8 cellular contexts compared by ENCODE assay signal in the genomic region with DNA sequence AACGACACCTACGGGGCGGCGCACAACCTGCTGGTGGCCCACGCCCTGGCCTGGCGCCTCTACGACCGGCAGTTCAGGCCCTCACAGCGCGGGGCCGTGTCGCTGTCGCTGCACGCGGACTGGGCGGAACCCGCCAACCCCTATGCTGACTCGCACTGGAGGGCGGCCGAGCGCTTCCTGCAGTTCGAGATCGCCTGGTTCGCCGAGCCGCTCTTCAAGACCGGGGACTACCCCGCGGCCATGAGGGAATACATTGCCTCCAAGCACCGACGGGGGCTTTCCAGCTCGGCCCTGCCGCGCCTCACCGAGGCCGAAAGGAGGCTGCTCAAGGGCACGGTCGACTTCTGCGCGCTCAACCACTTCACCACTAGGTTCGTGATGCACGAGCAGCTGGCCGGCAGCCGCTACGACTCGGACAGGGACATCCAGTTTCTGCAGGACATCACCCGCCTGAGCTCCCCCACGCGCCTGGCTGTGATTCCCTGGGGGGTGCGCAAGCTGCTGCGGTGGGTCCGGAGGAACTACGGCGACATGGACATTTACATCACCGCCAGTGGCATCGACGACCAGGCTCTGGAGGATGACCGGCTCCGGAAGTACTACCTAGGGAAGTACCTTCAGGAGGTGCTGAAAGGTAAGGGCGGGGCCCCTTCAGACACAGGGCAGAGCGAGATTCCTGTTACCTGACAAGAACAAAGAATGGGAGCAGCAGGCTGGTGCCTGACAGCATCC. TPM values are rescaled to one million over a fixed set of nuclear protein-coding genes. Genes with fewer than 3 reads are reported as not detected.
DNase-seq lines count a peak whose midpoint lies in the region; ATAC-seq and TF ChIP-seq lines count a peak whose summit lies in the region.

No MANE protein-coding gene starts in this region.

- peaks cover 19% of the 10 kb centered on the region for H3K36me3 Mint-ChIP-seq in CD8-positive, alpha-beta T cell

- H3K4me3 ChIP-seq in CD8-positive, alpha-beta T cell (ENCODE audit: low read depth, low read length) = peak overlapping the region; percentile 36
- H3K4me3 ChIP-seq in cardiac muscle cell (no peak overlapping the region), BE2C (ENCODE audit: low read depth, low read length) (no peak overlapping the region)

- H3K27me3 ChIP-seq in CD8-positive, alpha-beta T cell (ENCODE audit: insufficient read depth, low read length) = no peaks in the 10 kb centered on the region
- H3K27me3 ChIP-seq in cardiac muscle cell (no peaks in the 10 kb centered on the region), BE2C (no peaks in the 10 kb centered on the region)

- no peaks in the 10 kb centered on the region for H3K9me3 ChIP-seq in CD8-positive, alpha-beta T cell (ENCODE audit: low read length)
- no peaks in the 10 kb centered on the region for H3K9me3 ChIP-seq in cardiac muscle cell (ENCODE audit: low read depth)
- no peaks in the 10 kb centered on the region for H3K9me3 ChIP-seq in BE2C

- peak overlapping the region; percentile 77 for H3K4me3 Mint-ChIP-seq in CD8-positive, alpha-beta T cell

- peaks cover 7% of the 10 kb centered on the region for H3K4me1 ChIP-seq in CD8-positive, alpha-beta T cell (ENCODE audit: insufficient read depth, low read length)
- H3K4me1 ChIP-seq in cardiac muscle cell (ENCODE audit: low read depth) (no peaks in the 10 kb centered on the region), BE2C (no peaks in the 10 kb centered on the region)

- peak; percentile 78 for ATAC-seq in CD8-positive, alpha-beta T cell
- ATAC-seq in GM19468 (IDR thresholded peaks at IDR 0.05; ENCODE audit: extremely low read depth, unreplicated experiment) = peak; percentile 84
- ATAC-seq in HG03571 (IDR thresholded peaks at IDR 0.05; ENCODE audit: unreplicated experiment) = peak; percentile 69
- peak; percentile 84 for ATAC-seq in sciatic nerve

- H3K27me3 Mint-ChIP-seq in CD8-positive, alpha-beta T cell (ENCODE audit: low read depth) = no peaks in the 10 kb centered on the region

- H3K27ac Mint-ChIP-seq in CD8-positive, alpha-beta T cell = peak overlapping the region; percentile 57

- H3K9me3 Mint-ChIP-seq in CD8-positive, alpha-beta T cell = no peaks in the 10 kb centered on the region

- DNase-seq in CD8-positive, alpha-beta T cell = peak; percentile 12 to 66 (median 38)
- peak; percentile 16 for DNase-seq in activated naive CD4-positive, alpha-beta T cell treated with Interleukin-2 at 50 U/mL for 16 hours
- DNase-seq in cardiac muscle cell (ENCODE audit: low read depth in 1 of 2, low spot score in 1 of 2) (peak; percentile 31 to 82), sciatic nerve (ENCODE audit: low spot score) (peak; percentile 70), NCI-H2081 (lab: John Stamatoyannopoulos, UW) (no peak), BE2C (no peak)

- peaks cover 14% of the 10 kb centered on the region for H3K4me1 Mint-ChIP-seq in CD8-positive, alpha-beta T cell (ENCODE audit: low read depth)

- no peak for TF ChIP-seq CTCF in CD8-positive, alpha-beta T cell (IDR thresholded peaks at IDR 0.05)
- peak; percentile 53 for TF ChIP-seq CTCF in cardiac muscle cell (IDR thresholded peaks at IDR 0.05; ENCODE audit: low read depth, low read length)
- no peak for TF ChIP-seq CTCF in BE2C (IDR thresholded peaks at IDR 0.05; ENCODE audit: low read depth, low read length)

- no peak overlapping the region for H3K27ac ChIP-seq in CD8-positive, alpha-beta T cell (ENCODE audit: low read depth, low read length)
- no peak overlapping the region for H3K27ac ChIP-seq in cardiac muscle cell

- CTCF ChIA-PET in CD8-positive, alpha-beta T cell (lab: Charles Lee) = interaction anchor here (1.0 to 1.3 kb wide), 2 partner anchors 11 to 312 kb away, joined by 3 to 4 read pairs; no protein-coding TSS in a partner anchor

- intact Hi-C loops in CD8-positive, alpha-beta T cell (cut with DNase I, micrococcal nuclease) = loop anchor here in 1 of 2 experiments (1.0 kb wide), 1 partner anchor 9 kb away; no protein-coding TSS in a partner anchor
- intact Hi-C loops in sciatic nerve (cut with DNase I) = no loop called here

- POLR2A ChIA-PET in CD8-positive, alpha-beta T cell (lab: Charles Lee) = interaction anchor here (0.6 to 4.6 kb wide), 2 partner anchors 11 to 21 kb away, joined by 3 to 26 read pairs; partner anchors contain the start of genes LIAS and RPL9

- H3K36me3 ChIP-seq in CD8-positive, alpha-beta T cell (ENCODE audit: insufficient read depth, low read length) = peaks cover 3% of the 10 kb centered on the region
- H3K36me3 ChIP-seq in cardiac muscle cell (peaks cover 6% of the 10 kb centered on the region), BE2C (peaks cover 15% of the 10 kb centered on the region)

RNA-seq across cellular contexts. Expression of gene RPL9, which starts 11.7 kb away (rescaled TPM):
- total RNA-seq in CD8-positive, alpha-beta T cell = 1,000 to 10,000 TPM; 2,977 to 3,433 TPM
- total RNA-seq in cardiac muscle cell = 1,988 and 4,130 TPM in 2 replicates
- polyA plus RNA-seq in cardiac muscle cell = 431 and 515 TPM in 2 replicates
- total RNA-seq in sciatic nerve = 1,081 TPM
- polyA plus RNA-seq in BE2C (2012; ENCODE audit: insufficient read depth, insufficient read length, low read depth) = 202 TPM

RNA-seq across cellular contexts. Expression of gene LIAS, which starts 11.8 kb away (rescaled TPM):
- total RNA-seq in CD8-positive, alpha-beta T cell = 10 to 100 TPM in 1 of 2 experiments, 1 to 10 TPM in 1; 9.5 to 11.0 TPM
- total RNA-seq in cardiac muscle cell (7.0 and 16.3 TPM in 2 replicates), sciatic nerve (13.1 TPM)
- polyA plus RNA-seq in cardiac muscle cell = 19.0 and 29.4 TPM in 2 replicates
- polyA plus RNA-seq in BE2C (2012; ENCODE audit: insufficient read depth, insufficient read length, low read depth) = 5.5 TPM

RNA-seq across cellular contexts. Expression of gene KLB, which starts 40.3 kb away (rescaled TPM):
- total RNA-seq in CD8-positive, alpha-beta T cell = under 1 TPM; 0.05 to 0.06 TPM
- total RNA-seq in cardiac muscle cell (not detected in 2 replicates), sciatic nerve (1.2 TPM)
- 0.12 TPM in 1 of 2 replicates, not detected in the other for polyA plus RNA-seq in cardiac muscle cell
- polyA plus RNA-seq in BE2C (2012; ENCODE audit: insufficient read depth, insufficient read length, low read depth) = 0.14 TPM

Comparison
In these comparisons a context has a peak if more than half of its experiments do, and no peak if none do; other contexts are left out.
1. DNase-seq: peak in CD8-positive, alpha-beta T cell (7 of 7), activated naive CD4-positive, alpha-beta T cell treated with Interleukin-2 at 50 U/mL for 16 hours (single experiment), cardiac muscle cell (2 of 2) and sciatic nerve (single experiment); none in NCI-H2081 (0 of 2) and BE2C (single experiment).
2. Peak in every context shown above with its lines, with median percentiles within 50 percentile points of each other: ATAC-seq.